In the genomic region with DNA sequence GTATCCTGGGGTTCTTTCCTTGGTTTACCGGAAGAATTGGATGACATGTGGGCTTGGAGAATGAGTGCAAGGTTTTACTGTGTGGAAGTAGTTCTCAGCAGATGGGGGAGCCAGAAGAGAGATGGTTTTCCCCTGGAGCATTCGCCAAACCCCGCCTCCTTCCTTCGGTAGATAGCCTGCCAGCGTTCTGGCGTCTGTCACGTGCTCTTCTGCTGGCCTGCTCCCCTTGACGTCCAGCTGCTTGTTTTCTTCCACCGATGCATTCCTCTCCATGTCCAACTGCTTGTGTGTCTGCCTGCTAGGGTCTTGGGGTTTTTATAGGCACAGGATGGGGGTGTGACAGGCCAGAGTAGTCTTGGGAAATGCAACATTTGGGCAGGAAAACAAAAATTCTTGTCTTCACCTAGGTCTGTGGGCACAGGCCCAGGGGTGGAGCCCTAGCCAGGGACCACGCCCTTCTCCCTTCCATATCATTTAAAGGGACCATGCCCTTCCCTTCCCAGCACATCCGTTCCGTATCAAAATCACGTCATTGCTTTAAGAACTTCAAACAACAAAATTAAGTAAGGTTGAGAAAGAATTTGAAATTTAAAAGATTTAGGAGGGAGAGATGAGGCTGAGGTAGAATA, we compare ENCODE assay signal across 1 cellular context.
A peak's percentile ranks its signal among the peaks of the same experiment; 100 is the strongest.
TF ChIP-seq lines count a peak whose summit lies in the region.

No MANE protein-coding gene starts in this region.

TF ChIP-seq in H1, 55 proteins besides CTCF, POLR2A, EP300 and RAD21:
- TF ChIP-seq TAF7 (optimal IDR thresholded peaks at IDR 0.05; ENCODE audit: borderline replicate concordance, low read depth, low read length), result no peak
- TF ChIP-seq, protein P1, sequence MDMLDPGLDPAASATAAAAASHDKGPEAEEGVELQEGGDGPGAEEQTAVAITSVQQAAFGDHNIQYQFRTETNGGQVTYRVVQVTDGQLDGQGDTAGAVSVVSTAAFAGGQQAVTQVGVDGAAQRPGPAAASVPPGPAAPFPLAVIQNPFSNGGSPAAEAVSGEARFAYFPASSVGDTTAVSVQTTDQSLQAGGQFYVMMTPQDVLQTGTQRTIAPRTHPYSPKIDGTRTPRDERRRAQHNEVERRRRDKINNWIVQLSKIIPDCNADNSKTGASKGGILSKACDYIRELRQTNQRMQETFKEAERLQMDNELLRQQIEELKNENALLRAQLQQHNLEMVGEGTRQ (IDR thresholded peaks at IDR 0.05; ENCODE audit: low read length), result peak; percentile 41; the same call in 1 of the 2 replicates
TF ChIP-seq in H1: peak in this region for 1.
